ENCODE assay signal across 14 cellular contexts in genomic region chr19:17264641-17264979, GRCh38. TPM values are rescaled to one million over a fixed set of nuclear protein-coding genes. Genes with fewer than 3 reads are reported as not detected.
A peak's percentile ranks its signal among the peaks of the same experiment; 100 is the strongest.
DNase-seq lines count a peak whose midpoint lies in the region; ATAC-seq and TF ChIP-seq lines count a peak whose summit lies in the region.
"Had no signal": no experiment of that assay in that cellular context is flagged by ENCODE, and none has a peak within 500 bp of the region (broad histone marks: within the 10 kb centered on the region; RNA-seq: fewer than 3 reads in every experiment).

TSS of gene USHBP1 (minus strand) at chr19:17264745. CDS start at chr19:17264299, 446 bp downstream.

- no peaks in the 10 kb centered on the region for H3K9me2 ChIP-seq in OCI-LY7 (ENCODE audit: insufficient read depth, low read length)

- no peak within 1 kb of the TSS for H3K4me3 Mint-ChIP-seq in CD4-positive, CD25-positive, alpha-beta regulatory T cell
- no peak within 1 kb of the TSS for H3K4me3 Mint-ChIP-seq in neural progenitor cell
- H3K4me3 Mint-ChIP-seq: CD14-positive monocyte had no signal

- H3K4me1 Mint-ChIP-seq in CD4-positive, CD25-positive, alpha-beta regulatory T cell, result peaks cover 6 to 35% (median 17%) of the 10 kb centered on the region in 4 donors
- peaks cover 29% of the 10 kb centered on the region for H3K4me1 Mint-ChIP-seq in neural progenitor cell

- H3K27me3 Mint-ChIP-seq in CD4-positive, CD25-positive, alpha-beta regulatory T cell, result peaks cover 11% of the 10 kb centered on the region
- peaks cover 6% of the 10 kb centered on the region for H3K27me3 Mint-ChIP-seq in neural progenitor cell (ENCODE audit: insufficient read depth, low read depth)

- peak within 1 kb of the TSS; percentile 62 for H3K4me2 ChIP-seq in OCI-LY7 (ENCODE audit: low read length)
- H3K4me2 ChIP-seq in neural progenitor cell, result no peak within 1 kb of the TSS

- peak in 1 of 3 donors; percentile 57 for DNase-seq in CD4-positive, CD25-positive, alpha-beta regulatory T cell
- peak; percentile 72 for DNase-seq in OCI-LY7 (ENCODE audit: low spot score)
- no peak for DNase-seq in glomerular endothelial cell (ENCODE audit: extremely low read depth, low read depth, low spot score)
- no peak for DNase-seq in neural progenitor cell (ENCODE audit: low spot score)
- DNase-seq in NCI-H510A (lab: John Stamatoyannopoulos, UW), result no peak
- DNase-seq in foreskin melanocyte, result no peak
- no peak for DNase-seq in NCI-H2171 (lab: John Stamatoyannopoulos, UW)
- DNase-seq: amygdala; mesenchymal stem cell; NCI-H146; stimulated activated naive CD4-positive, alpha-beta T cell had no signal

- no TSS peak for BruUV-seq in OCI-LY7 (replicated peaks; lab: Mats Ljungman, UMichigan)

- peak within 1 kb of the TSS; percentile 42 to 80 (median 50) for H3K27ac Mint-ChIP-seq in CD4-positive, CD25-positive, alpha-beta regulatory T cell
- H3K27ac Mint-ChIP-seq in neural progenitor cell, result peak within 1 kb of the TSS; percentile 85

- no peaks in the 10 kb centered on the region for H3K36me3 Mint-ChIP-seq in CD4-positive, CD25-positive, alpha-beta regulatory T cell
- H3K36me3 Mint-ChIP-seq in neural progenitor cell, result no peaks in the 10 kb centered on the region

- H3F3A ChIP-seq in neural progenitor cell (ENCODE audit: low read depth), result peaks cover 23% of the 10 kb centered on the region

- TF ChIP-seq CTCF in OCI-LY7 (conservative IDR thresholded peaks at IDR 0.05; ENCODE audit: low read length), result no peak
- TF ChIP-seq CTCF in neural progenitor cell (IDR thresholded peaks at IDR 0.05), result no peak

- no peaks in the 10 kb centered on the region for H3K9me3 ChIP-seq in CD4-positive, CD25-positive, alpha-beta regulatory T cell (ENCODE audit: control insufficient read depth in 2 of 2, low read length in 2 of 2)
- no peaks in the 10 kb centered on the region for H3K9me3 ChIP-seq in OCI-LY7 (ENCODE audit: low read length)
- no peaks in the 10 kb centered on the region for H3K9me3 ChIP-seq in neural progenitor cell (ENCODE audit: low read depth)

- H3K27ac ChIP-seq in CD4-positive, CD25-positive, alpha-beta regulatory T cell (ENCODE audit: insufficient read depth, low read length, poor library complexity, severe bottlenecking), result peak within 1 kb of the TSS; percentile 28
- H3K27ac ChIP-seq in OCI-LY7 (ENCODE audit: low read depth, low read length, poor library complexity, severe bottlenecking) (peak within 1 kb of the TSS; percentile 51), neural progenitor cell (no peak within 1 kb of the TSS)

- H4K20me1 ChIP-seq in OCI-LY7 (ENCODE audit: insufficient read depth, low read length), result no peaks in the 10 kb centered on the region
- H4K20me1 ChIP-seq in neural progenitor cell (ENCODE audit: low read depth), result no peaks in the 10 kb centered on the region

- no peak for ATAC-seq in CD4-positive, CD25-positive, alpha-beta regulatory T cell (ENCODE audit: low read depth in 2 of 2)
- no peak for ATAC-seq in HG03175 (IDR thresholded peaks at IDR 0.05; ENCODE audit: unreplicated experiment)
- ATAC-seq: Panc1 had no signal

- CTCF ChIA-PET in OCI-LY7 (lab: Charles Lee; ENCODE audit: unreplicated experiment), result interaction anchor here (0.5 to 1.0 kb wide), 3 partner anchors 16 to 40 kb away, joined by 3 read pairs; no protein-coding TSS in a partner anchor

- H3K79me2 ChIP-seq in OCI-LY7 (ENCODE audit: insufficient read depth, low read depth, low read length), result peaks cover 17% of the 10 kb centered on the region
- peaks cover 17% of the 10 kb centered on the region for H3K79me2 ChIP-seq in neural progenitor cell (ENCODE audit: low read depth)

- H3K4me1 ChIP-seq in CD4-positive, CD25-positive, alpha-beta regulatory T cell (ENCODE audit: control insufficient read depth, insufficient read depth, low read length, poor library complexity, severe bottlenecking), result peaks cover 23% of the 10 kb centered on the region
- H3K4me1 ChIP-seq in OCI-LY7 (ENCODE audit: insufficient read depth, low read length, poor library complexity, severe bottlenecking) (peaks cover 56% of the 10 kb centered on the region), neural progenitor cell (peaks cover 5% of the 10 kb centered on the region)

- H3K4me3 ChIP-seq in CD4-positive, CD25-positive, alpha-beta regulatory T cell (ENCODE audit: low read depth, low read length), result no peak within 1 kb of the TSS
- H3K4me3 ChIP-seq in OCI-LY7 (ENCODE audit: low read depth, low read length, poor library complexity, severe bottlenecking) (peak within 1 kb of the TSS; percentile 21), neural progenitor cell (no peak within 1 kb of the TSS)

- peak within 1 kb of the TSS; percentile 65; the same call in 1 of the 2 replicates for H2AFZ ChIP-seq in OCI-LY7 (ENCODE audit: low read length)
- H2AFZ ChIP-seq in neural progenitor cell (replicated peaks), result peak within 1 kb of the TSS; percentile 87

- H3K9ac ChIP-seq in neural progenitor cell, result no peak within 1 kb of the TSS

- POLR2A ChIA-PET in OCI-LY7 (lab: Charles Lee), result interaction anchor here (1.2 to 2.4 kb wide), 3 partner anchors 13 to 23 kb away, joined by 5 to 19 read pairs (median 7); partner anchors contain the start of gene ANKLE1

- peaks cover 6% of the 10 kb centered on the region for H3K36me3 ChIP-seq in CD4-positive, CD25-positive, alpha-beta regulatory T cell (ENCODE audit: control insufficient read depth, insufficient read depth, low read length)
- H3K36me3 ChIP-seq in OCI-LY7 (ENCODE audit: insufficient read depth, low read length), result peaks cover 4% of the 10 kb centered on the region; the same call in 1 of the 2 replicates
- no peaks in the 10 kb centered on the region for H3K36me3 ChIP-seq in neural progenitor cell

- intact Hi-C loops in OCI-LY7 (cut with micrococcal nuclease; ENCODE audit: unreplicated experiment), result no loop called here

- no peaks in the 10 kb centered on the region for H3K27me3 ChIP-seq in CD4-positive, CD25-positive, alpha-beta regulatory T cell (ENCODE audit: control insufficient read depth, insufficient read depth, low read length)
- no peaks in the 10 kb centered on the region for H3K27me3 ChIP-seq in neural progenitor cell

- H3K9me3 Mint-ChIP-seq in CD4-positive, CD25-positive, alpha-beta regulatory T cell, result no peaks in the 10 kb centered on the region
- H3K9me3 Mint-ChIP-seq in neural progenitor cell, result no peaks in the 10 kb centered on the region

RNA-seq across cellular contexts. Expression of gene USHBP1, which starts in this region (rescaled TPM):
- not detected for total RNA-seq in CD4-positive, CD25-positive, alpha-beta regulatory T cell
- polyA plus RNA-seq in CD4-positive, CD25-positive, alpha-beta regulatory T cell, result not detected
- 2.4 and 3.1 TPM in 2 replicates for total RNA-seq in OCI-LY7 (2014; rRNA removed; shearing (Covaris generic))
- total RNA-seq in OCI-LY7 (2022) (6.5 and 7.6 TPM in 2 replicates), glomerular endothelial cell (31.3 and 40.0 TPM in 2 replicates), neural progenitor cell (ENCODE audit: low replicate concordance) (0.28 and 1.1 TPM in 2 replicates)
- polyA plus RNA-seq: CD14-positive monocyte had no signal
